ENCODE assay signal across 8 cellular contexts in genomic region chr19:12783226-12783848, GRCh38. TPM values are rescaled to one million over a fixed set of nuclear protein-coding genes. Genes with fewer than 3 reads are reported as not detected.
A peak's percentile ranks its signal among the peaks of the same experiment; 100 is the strongest.
DNase-seq lines count a peak whose midpoint lies in the region; ATAC-seq and TF ChIP-seq lines count a peak whose summit lies in the region.

No MANE protein-coding gene starts in this region.

- POLR2A ChIA-PET in activated CD4-positive, alpha-beta T cell treated with anti-CD3 and anti-CD28 coated beads, Interleukin-2, amount 10 ng/mL, durations not matched to agents 7 days and 5 days (lab: Charles Lee): interaction anchor here (2.0 kb wide), 1 partner anchor 9 kb away, joined by 14 read pairs; the partner anchor contains the start of gene JUNB

- H3K9me3 ChIP-seq in smooth muscle cell (replicated peaks; ENCODE audit: low read depth): no peaks in the 10 kb centered on the region

- WGBS in smooth muscle cell (ENCODE audit: low lambda C conversion rate): 2% methylated on average over 19 of the region's 22 CpGs

- no peaks in the 10 kb centered on the region for H3K36me3 ChIP-seq in GM23338 (ENCODE audit: insufficient read depth)
- no peaks in the 10 kb centered on the region for H3K36me3 ChIP-seq in smooth muscle cell (ENCODE audit: low read depth)

- peaks cover 10% of the 10 kb centered on the region for H3K27me3 Mint-ChIP-seq in GM23338 (ENCODE audit: insufficient read depth, low read depth, poor library complexity)
- no peaks in the 10 kb centered on the region for H3K27me3 Mint-ChIP-seq in activated CD4-positive, alpha-beta T cell treated with anti-CD3 and anti-CD28 coated beads, Interleukin-2, amount 10 ng/mL, durations not matched to agents 7 days and 5 days

- no peaks in the 10 kb centered on the region for H3K9me2 ChIP-seq in GM23338 (ENCODE audit: insufficient read depth)

- peak overlapping the region; percentile 91 for H3K9ac ChIP-seq in smooth muscle cell (ENCODE audit: low read depth)

- H3K4me3 Mint-ChIP-seq in GM23338: peak overlapping the region; percentile 68
- H3K4me3 Mint-ChIP-seq in activated CD4-positive, alpha-beta T cell treated with anti-CD3 and anti-CD28 coated beads, Interleukin-2, amount 10 ng/mL, durations not matched to agents 7 days and 5 days: peak overlapping the region; percentile 93

- peak overlapping the region; percentile 68 for H3K4me3 ChIP-seq in GM23338
- peak overlapping the region; percentile 60 for H3K4me3 ChIP-seq in fibroblast of the aortic adventitia (ENCODE audit: low read depth, low read length)
- peak overlapping the region; percentile 56 for H3K4me3 ChIP-seq in smooth muscle cell

- H3K79me2 ChIP-seq in GM23338 (replicated peaks; ENCODE audit: insufficient read depth) (no peaks in the 10 kb centered on the region), smooth muscle cell (ENCODE audit: low read depth) (no peaks in the 10 kb centered on the region)

- ATAC-seq in GM23338 (no peak; the same call in 2 of the 3 replicates), HG03460 (IDR thresholded peaks at IDR 0.05; ENCODE audit: unreplicated experiment) (no peak)

- no peaks in the 10 kb centered on the region for H3K9me3 Mint-ChIP-seq in GM23338
- no peaks in the 10 kb centered on the region for H3K9me3 Mint-ChIP-seq in activated CD4-positive, alpha-beta T cell treated with anti-CD3 and anti-CD28 coated beads, Interleukin-2, amount 10 ng/mL, durations not matched to agents 7 days and 5 days

- no peaks in the 10 kb centered on the region for H4K20me1 ChIP-seq in GM23338 (replicated peaks; ENCODE audit: insufficient read depth)
- H4K20me1 ChIP-seq in smooth muscle cell (ENCODE audit: low read depth): no peaks in the 10 kb centered on the region

- no peak overlapping the region for H3K27ac ChIP-seq in GM23338 (ENCODE audit: low read depth)
- H3K27ac ChIP-seq in smooth muscle cell (ENCODE audit: low read depth): peak overlapping the region; percentile 96

- H3K4me1 ChIP-seq in GM23338 (ENCODE audit: insufficient read depth) (peaks cover 28% of the 10 kb centered on the region), smooth muscle cell (ENCODE audit: low read depth) (peaks cover 34% of the 10 kb centered on the region)

- H3K27me3 ChIP-seq in GM23338 (ENCODE audit: insufficient read depth): no peaks in the 10 kb centered on the region
- H3K27me3 ChIP-seq in smooth muscle cell (ENCODE audit: low read depth): no peaks in the 10 kb centered on the region

- H3K4me2 ChIP-seq in GM23338: peak overlapping the region; percentile 86
- peak overlapping the region; percentile 92 for H3K4me2 ChIP-seq in smooth muscle cell

- peaks cover 23% of the 10 kb centered on the region for H3K4me1 Mint-ChIP-seq in GM23338
- H3K4me1 Mint-ChIP-seq in activated CD4-positive, alpha-beta T cell treated with anti-CD3 and anti-CD28 coated beads, Interleukin-2, amount 10 ng/mL, durations not matched to agents 7 days and 5 days: peaks cover 45% of the 10 kb centered on the region

- H3F3A ChIP-seq in GM23338 (replicated peaks; ENCODE audit: low read depth) (peaks cover 27% of the 10 kb centered on the region), smooth muscle cell (ENCODE audit: low read depth) (peaks cover 50% of the 10 kb centered on the region)

- DNase-seq in GM23338 (ENCODE audit: low spot score) (peak; percentile 64), fibroblast of the aortic adventitia (ENCODE audit: low read depth) (no peak), smooth muscle cell (lab: John Stamatoyannopoulos, UW; ENCODE audit: unreplicated experiment) (no peak), putamen (ENCODE audit: low spot score) (no peak), ureter (ENCODE audit: low spot score) (no peak)
- peak; percentile 49 for DNase-seq in activated CD4-positive, alpha-beta T cell treated with anti-CD3 and anti-CD28 coated beads, Interleukin-2, amount 10 ng/mL, durations not matched to agents 7 days and 5 days
- no peak for DNase-seq in NK-92 treated with Interleukin-12 subunit alpha and Interleukin-12 subunit beta, amount 100 ng/mL, for 24 hours (lab: John Stamatoyannopoulos, UW)

- H2AFZ ChIP-seq in GM23338 (no peak overlapping the region), smooth muscle cell (ENCODE audit: low read depth) (no peak overlapping the region)

- H3K36me3 Mint-ChIP-seq in GM23338 (ENCODE audit: low read depth): no peaks in the 10 kb centered on the region
- no peaks in the 10 kb centered on the region for H3K36me3 Mint-ChIP-seq in activated CD4-positive, alpha-beta T cell treated with anti-CD3 and anti-CD28 coated beads, Interleukin-2, amount 10 ng/mL, durations not matched to agents 7 days and 5 days (ENCODE audit: low read depth)

- no peak overlapping the region for H3K27ac Mint-ChIP-seq in GM23338
- no peak overlapping the region for H3K27ac Mint-ChIP-seq in activated CD4-positive, alpha-beta T cell treated with anti-CD3 and anti-CD28 coated beads, Interleukin-2, amount 10 ng/mL, durations not matched to agents 7 days and 5 days

- TF ChIP-seq CTCF in GM23338 (conservative IDR thresholded peaks at IDR 0.05; ENCODE audit: low read depth in 2 of 2) (no peak), fibroblast of the aortic adventitia (IDR thresholded peaks at IDR 0.05; ENCODE audit: insufficient read depth, low read length) (no peak), smooth muscle cell (IDR thresholded peaks at IDR 0.05; ENCODE audit: borderline replicate concordance, insufficient read depth, poor library complexity, severe bottlenecking) (no peak)

- CTCF ChIA-PET in activated CD4-positive, alpha-beta T cell treated with anti-CD3 and anti-CD28 coated beads, Interleukin-2, amount 10 ng/mL, durations not matched to agents 7 days and 5 days (lab: Charles Lee): interaction anchor here (0.9 to 4.4 kb wide), 6 partner anchors 11 to 87 kb away, joined by 3 to 65 read pairs (median 5); partner anchors contain the start of genes FBXW9 and JUNB

TF ChIP-seq in GM23338, 12 proteins besides CTCF, POLR2A, EP300 and RAD21 (continues in another document):
- TF ChIP-seq CREB1 (CRISPR knock-in tag; IDR thresholded peaks at IDR 0.05; ENCODE audit: low read depth): no peak

RNA-seq across cellular contexts. Expression of gene JUNB, which starts 7.9 kb away (rescaled TPM):
- 16.0 and 20.2 TPM in 2 replicates for total RNA-seq in GM23338 (2014; rRNA removed; shearing (Covaris generic))
- polyA plus RNA-seq in GM23338 (2016; fragmentation: Nextera tagmentation; extraction: Ambion mirVana): 7.7 and 7.8 TPM in 2 replicates
- total RNA-seq in activated CD4-positive, alpha-beta T cell treated with anti-CD3 and anti-CD28 coated beads, Interleukin-2, amount 10 ng/mL, durations not matched to agents 7 days and 5 days: 10 to 100 TPM; 66.7 to 78.4 TPM
- 87.9 and 263 TPM in 2 replicates for total RNA-seq in fibroblast of the aortic adventitia (ENCODE audit: low replicate concordance)
- 687 and 756 TPM in 2 replicates for total RNA-seq in smooth muscle cell
- 1,281 and 1,575 TPM in 2 replicates for polyA plus RNA-seq in smooth muscle cell
- total RNA-seq in ureter: 191 TPM

RNA-seq across cellular contexts. Expression of gene HOOK2, which starts 8.0 kb away (rescaled TPM):
- 85.3 and 86.4 TPM in 2 replicates for total RNA-seq in GM23338 (2014; rRNA removed; shearing (Covaris generic))
- polyA plus RNA-seq in GM23338 (2016; fragmentation: Nextera tagmentation; extraction: Ambion mirVana) (46.9 and 56.9 TPM in 2 replicates), smooth muscle cell (14.6 and 48.3 TPM in 2 replicates)
- total RNA-seq in activated CD4-positive, alpha-beta T cell treated with anti-CD3 and anti-CD28 coated beads, Interleukin-2, amount 10 ng/mL, durations not matched to agents 7 days and 5 days: 10 to 100 TPM; 13.9 to 14.0 TPM
- total RNA-seq in fibroblast of the aortic adventitia (ENCODE audit: low replicate concordance) (15.5 and 31.2 TPM in 2 replicates), smooth muscle cell (16.7 and 20.5 TPM in 2 replicates), ureter (79.0 TPM)

RNA-seq across cellular contexts. Expression of gene PRDX2, which starts 18.3 kb away (rescaled TPM):
- total RNA-seq in GM23338 (2014; rRNA removed; shearing (Covaris generic)): 465 and 486 TPM in 2 replicates
- polyA plus RNA-seq in GM23338 (2016; fragmentation: Nextera tagmentation; extraction: Ambion mirVana): 314 and 346 TPM in 2 replicates
- 100 to 1,000 TPM; 274 to 288 TPM for total RNA-seq in activated CD4-positive, alpha-beta T cell treated with anti-CD3 and anti-CD28 coated beads, Interleukin-2, amount 10 ng/mL, durations not matched to agents 7 days and 5 days
- 66.7 and 163 TPM in 2 replicates for total RNA-seq in fibroblast of the aortic adventitia (ENCODE audit: low replicate concordance)
- total RNA-seq in smooth muscle cell: 351 and 400 TPM in 2 replicates
- 371 and 391 TPM in 2 replicates for polyA plus RNA-seq in smooth muscle cell
- 196 TPM for total RNA-seq in ureter

RNA-seq across cellular contexts. Expression of gene THSD8, which starts 18.5 kb away (rescaled TPM):
- 0.38 TPM in 1 of 2 replicates, not detected in the other for total RNA-seq in GM23338 (2014; rRNA removed; shearing (Covaris generic))
- polyA plus RNA-seq in GM23338 (2016; fragmentation: Nextera tagmentation; extraction: Ambion mirVana): 38.5 and 42.2 TPM in 2 replicates
- 10 to 100 TPM; 27.0 to 31.1 TPM for total RNA-seq in activated CD4-positive, alpha-beta T cell treated with anti-CD3 and anti-CD28 coated beads, Interleukin-2, amount 10 ng/mL, durations not matched to agents 7 days and 5 days
- not detected in 2 replicates for total RNA-seq in fibroblast of the aortic adventitia (ENCODE audit: low replicate concordance)
- total RNA-seq in smooth muscle cell: not detected in 2 replicates
- 8.0 and 10.1 TPM in 2 replicates for polyA plus RNA-seq in smooth muscle cell
- 4.4 TPM for total RNA-seq in ureter

RNA-seq across cellular contexts. Expression of gene RNASEH2A, which starts 23.0 kb away (rescaled TPM):
- total RNA-seq in GM23338 (2014; rRNA removed; shearing (Covaris generic)): 62.6 and 68.2 TPM in 2 replicates
- polyA plus RNA-seq in GM23338 (2016; fragmentation: Nextera tagmentation; extraction: Ambion mirVana): 39.4 and 40.5 TPM in 2 replicates
- total RNA-seq in activated CD4-positive, alpha-beta T cell treated with anti-CD3 and anti-CD28 coated beads, Interleukin-2, amount 10 ng/mL, durations not matched to agents 7 days and 5 days: 10 to 100 TPM; 34.9 to 39.3 TPM
- 12.8 and 37.4 TPM in 2 replicates for total RNA-seq in fibroblast of the aortic adventitia (ENCODE audit: low replicate concordance)
- 8.7 and 15.7 TPM in 2 replicates for total RNA-seq in smooth muscle cell
- polyA plus RNA-seq in smooth muscle cell: 34.8 and 34.9 TPM in 2 replicates
- 8.8 TPM for total RNA-seq in ureter

Comparison
In these comparisons a context has a peak if more than half of its experiments do, and no peak if none do; other contexts are left out.
1. DNase-seq: peak in GM23338 (single experiment) and activated CD4-positive, alpha-beta T cell treated with anti-CD3 and anti-CD28 coated beads, Interleukin-2, amount 10 ng/mL, durations not matched to agents 7 days and 5 days (single experiment); none in fibroblast of the aortic adventitia (single experiment), smooth muscle cell (single experiment), NK-92 treated with Interleukin-12 subunit alpha and Interleukin-12 subunit beta, amount 100 ng/mL, for 24 hours (single experiment), putamen (single experiment) and ureter (single experiment).
2. Peak in every context shown above with its lines, with median percentiles within 50 percentile points of each other: H3K4me3 ChIP-seq.